11 cellular contexts compared by ENCODE assay signal in the genomic region with DNA sequence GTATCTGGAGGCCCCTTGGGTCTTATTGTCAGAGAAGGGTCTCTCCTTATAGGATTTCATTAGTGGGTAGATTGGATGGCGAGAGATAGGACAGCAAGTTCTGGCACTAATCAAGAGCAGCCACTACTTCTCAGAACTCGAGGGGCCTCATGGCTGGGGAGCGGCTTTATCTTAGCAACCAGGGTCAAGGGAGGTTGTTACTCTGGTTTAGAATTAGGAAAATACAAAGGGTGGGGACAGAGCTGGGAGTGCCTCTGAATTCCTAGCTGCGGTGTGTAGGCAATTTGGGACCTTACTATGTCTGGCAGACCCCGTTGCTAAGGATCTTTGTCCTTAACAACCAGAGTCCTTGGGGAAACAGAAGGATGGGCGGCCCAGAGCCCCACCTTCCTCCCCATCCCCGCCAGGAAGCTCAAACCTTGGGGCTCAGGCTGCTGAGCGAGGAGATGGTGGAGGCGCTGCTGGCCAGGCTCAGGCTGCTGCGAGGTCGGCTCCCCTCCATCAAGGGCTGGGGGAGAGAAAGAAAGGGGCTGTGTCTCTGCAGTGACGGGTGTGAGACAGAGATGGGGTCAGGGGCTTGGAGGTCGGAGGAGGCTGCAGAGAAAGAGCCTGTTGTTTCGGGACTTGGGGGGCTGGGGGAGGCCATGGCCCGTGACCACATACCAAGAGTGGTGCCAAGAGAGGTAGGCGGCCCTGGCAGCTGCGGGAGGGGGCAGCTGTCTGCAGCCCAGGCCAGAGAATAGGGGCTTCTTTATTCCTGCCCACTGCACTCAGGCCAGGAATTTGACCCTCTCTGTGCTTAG. TPM values are rescaled to one million over a fixed set of nuclear protein-coding genes. Genes with fewer than 3 reads are reported as not detected.
DNase-seq lines count a peak whose midpoint lies in the region; ATAC-seq, FAIRE-seq and TF ChIP-seq lines count a peak whose summit lies in the region.
"Had no signal": no experiment of that assay in that cellular context is flagged by ENCODE, and none has a peak within 500 bp of the region (broad histone marks: within the 10 kb centered on the region; RNA-seq: fewer than 3 reads in every experiment).

No MANE protein-coding gene starts in this region.

- H3K4me3 ChIP-seq in HEK293 (ENCODE audit: low read depth, low read length): no peak overlapping the region
- H3K4me3 ChIP-seq in K562: peak overlapping the region; percentile 17
- H3K4me3 ChIP-seq in kidney (ENCODE audit: low read length in 2 of 2): peak overlapping the region in 1 of 2 donors; percentile 51
- peak overlapping the region; percentile 1 to 41 (median 26) for H3K4me3 ChIP-seq in skin epidermis

- DNase-seq in K562 (ENCODE audit: extremely low read depth in 1 of 4, low spot score in 3 of 4) (peak; percentile 25 to 80 (median 50)), kidney (no peak), UCSD-AML1 (lab: John Stamatoyannopoulos, UW; ENCODE audit: unreplicated experiment) (no peak), 8988T (no peak), COR-L47 (lab: John Stamatoyannopoulos, UW) (no peak)
- no peak for DNase-seq in activated CD8-positive, alpha-beta memory T cell treated with anti-CD3 and anti-CD28 coated beads, Interleukin-2, amount 50 U/mL, for 48 hours
- DNase-seq: activated CD4-positive, alpha-beta T cell treated with anti-CD3 and anti-CD28 coated beads for 4 hours; NCI-H524 had no signal

- POLR2A ChIA-PET in HEK293 (lab: Yijun Ruan, JAX): interaction anchor here (1.2 kb wide), 1 partner anchor 20 kb away, joined by 3 read pairs; no protein-coding TSS in a partner anchor
- POLR2A ChIA-PET in K562 (lab: Yijun Ruan, JAX): interaction anchor here (0.5 to 1.0 kb wide), 4 partner anchors 9 to 151 kb away, joined by 3 to 6 read pairs (median 4); no protein-coding TSS in a partner anchor

- H2AFZ ChIP-seq in K562 (ENCODE audit: low read depth, low read length): peak overlapping the region; percentile 74

- H3K36me3 ChIP-seq in HEK293 (ENCODE audit: control insufficient read depth in 2 of 2, insufficient read depth in 1 of 2, low read length in 2 of 2) (no peaks in the 10 kb centered on the region), K562 (ENCODE audit: control insufficient read depth, insufficient read depth, low read length) (no peaks in the 10 kb centered on the region), kidney (ENCODE audit: control insufficient read depth in 1 of 2, insufficient read depth in 2 of 2, low read length in 2 of 2) (no peaks in the 10 kb centered on the region)

- no peaks in the 10 kb centered on the region for H3K9me1 ChIP-seq in K562 (ENCODE audit: control insufficient read depth, insufficient read depth, low read length)

- TF ChIP-seq EP300 in K562 (IDR thresholded peaks at IDR 0.05; ENCODE audit: low read length): peak; percentile 35; the same call in 1 of the 2 replicates

- TF ChIP-seq CTCF in HEK293 (tag by site-specific recombination; IDR thresholded peaks at IDR 0.05) (no peak), K562 (IDR thresholded peaks at IDR 0.05 in 2 of 3, conservative IDR thresholded peaks at IDR 0.05 in 1 of 3; ENCODE audit: insufficient read depth in 2 of 3, low read depth in 1 of 3, low read length in 3 of 3) (no peak), kidney (IDR thresholded peaks at IDR 0.05; ENCODE audit: borderline replicate concordance, extremely low read depth, insufficient read depth) (no peak)

- intact Hi-C loops in K562 (cut with micrococcal nuclease): no loop called here
- intact Hi-C loops in kidney (cut with DNase I): no loop called here

- no peaks in the 10 kb centered on the region for H3K9me3 ChIP-seq in HEK293 (ENCODE audit: control insufficient read depth, insufficient read depth, low read depth, low read length)
- H3K9me3 ChIP-seq in K562 (replicated peaks; ENCODE audit: control insufficient read depth, insufficient read depth, low read depth, low read length): no peaks in the 10 kb centered on the region
- no peaks in the 10 kb centered on the region for H3K9me3 ChIP-seq in kidney (ENCODE audit: control insufficient read depth in 1 of 2, low read length in 2 of 2)

- no peaks in the 10 kb centered on the region for H3K27me3 ChIP-seq in K562 (ENCODE audit: control insufficient read depth in 2 of 2, insufficient read depth in 2 of 2, low read length in 2 of 2)

- peak overlapping the region; percentile 56 to 91; a peak in 3 of 4 replicates for H3K9ac ChIP-seq in K562 (ENCODE audit: insufficient read depth in 1 of 2, low read depth in 2 of 2, low read length in 2 of 2)
- peak overlapping the region in 1 of 2 donors; percentile 66 for H3K9ac ChIP-seq in kidney (ENCODE audit: low read length in 2 of 2)

- peak; percentile 91 for FAIRE-seq in K562 (lab: Jason Lieb, UNC)
- FAIRE-seq in kidney (lab: Jason Lieb, UNC): no peak

- no TSS peak for BruUV-seq in K562 (replicated peaks; lab: Mats Ljungman, UMichigan)

- TF ChIP-seq RAD21 in K562 (CRISPR knock-in tag; conservative IDR thresholded peaks at IDR 0.05 in 1 of 2, IDR thresholded peaks at IDR 0.05 in 1 of 2): no peak

- peak; percentile 75 for ATAC-seq in K562

- H4K20me1 ChIP-seq in K562 (replicated peaks; ENCODE audit: control insufficient read depth, insufficient read depth, low read length): no peaks in the 10 kb centered on the region; the same call in 1 of the 2 replicates

- 4% methylated on average over 13 of the region's 17 CpGs for WGBS in K562 (ENCODE audit: insufficient coverage, low coverage, missing lambda C conversion rate)

- TF ChIP-seq POLR2A in K562 (conservative IDR thresholded peaks at IDR 0.05): no peak

- in situ Hi-C loops in K562 (cut with MboI): no loop called here

- H3K4me1 ChIP-seq in HEK293 (ENCODE audit: control insufficient read depth, insufficient read depth, low read length) (peaks cover 8% of the 10 kb centered on the region; the same call in 1 of the 2 replicates), K562 (replicated peaks in 1 of 2; ENCODE audit: control insufficient read depth in 2 of 2, insufficient read depth in 2 of 2, low read length in 2 of 2) (peaks cover 28 to 49% of the 10 kb centered on the region in 2 experiments), kidney (ENCODE audit: control insufficient read depth in 1 of 2, insufficient read depth in 1 of 2, low read depth in 1 of 2, low read length in 2 of 2) (peaks cover 0 to 2% of the 10 kb centered on the region in 2 donors)

- H3K79me2 ChIP-seq in K562 (ENCODE audit: control insufficient read depth, insufficient read depth, low read length): peaks cover 2% of the 10 kb centered on the region

- CTCF ChIA-PET in HEK293 (lab: Yijun Ruan, JAX): interaction anchor here (1.2 to 2.2 kb wide), 2 partner anchors 25 to 103 kb away, joined by 4 to 11 read pairs; no protein-coding TSS in a partner anchor
- CTCF ChIA-PET in K562 (lab: Yijun Ruan, JAX; ENCODE audit: low intra/inter-chr PET ratio): no interaction called here

- H3K4me2 ChIP-seq in K562 (ENCODE audit: insufficient read depth, low read length): peak overlapping the region; percentile 79

- H3K27ac ChIP-seq in HEK293 (ENCODE audit: extremely low read depth, low read depth, low read length): no peak overlapping the region
- H3K27ac ChIP-seq in K562 (ENCODE audit: extremely low read depth, low read depth, low read length): peak overlapping the region; percentile 24; the same call in 1 of the 3 replicates
- peak overlapping the region; percentile 37 to 83 for H3K27ac ChIP-seq in kidney (ENCODE audit: low read depth in 2 of 2, low read length in 2 of 2)
- peak overlapping the region in 18 of 21 experiments; percentile 36 to 91 (median 78) for H3K27ac ChIP-seq in skin epidermis

RNA-seq across cellular contexts. Expression of a gene that starts 1.1 kb away (rescaled TPM):
- total RNA-seq in K562 (2011; cell fraction: chromatin; rRNA removed; ENCODE audit: low replicate concordance): 22.1 and 56.7 TPM in 2 replicates
- 27.5 and 39.4 TPM in 2 replicates for total RNA-seq in K562 (2011; cell fraction: nucleolus; rRNA removed)
- total RNA-seq in K562 (2011; cell fraction: nucleoplasm; rRNA removed): 22.7 and 27.9 TPM in 2 replicates
- total RNA-seq in K562 (2014; rRNA removed) (17.0 and 20.1 TPM in 2 replicates), K562 (2014; rRNA removed; fragmentation: Illumina TruSeq; extraction: Trizol) (3.3 and 4.4 TPM in 2 replicates), K562 (2015; rRNA removed; fragmentation: Illumina TruSeq; extraction: Trizol) (5.2 and 5.6 TPM in 2 replicates), K562 (2021) (27.2 and 30.8 TPM in 2 replicates), kidney (79.1 TPM)
- polyA plus RNA-seq in K562 (2011; rRNA removed) (13.4 and 25.1 TPM in 2 replicates), K562 (2014; fragmentation: Illumina TruSeq; extraction: Trizol) (11.4 and 18.4 TPM in 2 replicates), K562 (2014; fragmentation: Nextera tagmentation; extraction: Ambion mirVana) (under 1 TPM; 0.07 to 0.31 TPM), K562 (2014; rRNA removed) (22.0 and 23.5 TPM in 2 replicates), kidney (ENCODE audit: insufficient read depth, low read depth, low replicate concordance) (22.9 TPM)
- 20.5 and 26.0 TPM in 2 replicates for polyA plus RNA-seq in K562 (2011; cell fraction: cytosol; rRNA removed)
- polyA plus RNA-seq in K562 (2011; cell fraction: nucleus; rRNA removed): 33.6 and 37.4 TPM in 2 replicates
- 17.0 and 29.2 TPM in 2 replicates for polyA plus RNA-seq in K562 (2012)
- 2.8 and 3.5 TPM in 2 replicates for polyA minus RNA-seq in K562 (2011; rRNA and poly(A)+ RNA removed)
- 10.6 and 15.0 TPM in 2 replicates for polyA minus RNA-seq in K562 (2011; cell fraction: cytosol; rRNA and poly(A)+ RNA removed)
- 8.1 and 13.7 TPM in 2 replicates for polyA minus RNA-seq in K562 (2011; cell fraction: nucleus; rRNA and poly(A)+ RNA removed)

RNA-seq across cellular contexts. Expression of a gene that starts 4.9 kb away (rescaled TPM):
- 91.7 and 166 TPM in 2 replicates for total RNA-seq in K562 (2011; cell fraction: chromatin; rRNA removed; ENCODE audit: low replicate concordance)
- 117 and 129 TPM in 2 replicates for total RNA-seq in K562 (2011; cell fraction: nucleolus; rRNA removed)
- total RNA-seq in K562 (2011; cell fraction: nucleoplasm; rRNA removed): 102 and 128 TPM in 2 replicates
- total RNA-seq in K562 (2014; rRNA removed) (59.1 and 87.0 TPM in 2 replicates), K562 (2014; rRNA removed; fragmentation: Illumina TruSeq; extraction: Trizol) (37.8 and 44.0 TPM in 2 replicates), K562 (2015; rRNA removed; fragmentation: Illumina TruSeq; extraction: Trizol) (34.8 and 35.5 TPM in 2 replicates), K562 (2021) (64.8 and 67.4 TPM in 2 replicates), kidney (45.1 TPM)
- polyA plus RNA-seq in K562 (2011; rRNA removed) (38.1 and 60.9 TPM in 2 replicates), K562 (2014; fragmentation: Illumina TruSeq; extraction: Trizol) (67.6 and 73.7 TPM in 2 replicates), K562 (2014; fragmentation: Nextera tagmentation; extraction: Ambion mirVana) (1 to 10 TPM in 1 of 2 experiments, under 1 TPM in 1; 0.42 to 1.3 TPM), K562 (2014; rRNA removed) (55.7 and 77.6 TPM in 2 replicates), kidney (ENCODE audit: insufficient read depth, low read depth, low replicate concordance) (24.7 TPM)
- 32.7 and 34.1 TPM in 2 replicates for polyA plus RNA-seq in K562 (2011; cell fraction: cytosol; rRNA removed)
- 82.3 and 88.1 TPM in 2 replicates for polyA plus RNA-seq in K562 (2011; cell fraction: nucleus; rRNA removed)
- polyA plus RNA-seq in K562 (2012): 62.3 and 136 TPM in 2 replicates
- 26.6 and 38.8 TPM in 2 replicates for polyA minus RNA-seq in K562 (2011; rRNA and poly(A)+ RNA removed)
- polyA minus RNA-seq in K562 (2011; cell fraction: cytosol; rRNA and poly(A)+ RNA removed): 24.1 and 29.0 TPM in 2 replicates
- 33.5 and 61.9 TPM in 2 replicates for polyA minus RNA-seq in K562 (2011; cell fraction: nucleus; rRNA and poly(A)+ RNA removed)

RNA-seq across cellular contexts. Expression of a gene that starts 31.0 kb away (rescaled TPM):
- total RNA-seq in K562 (2011; cell fraction: chromatin; rRNA removed; ENCODE audit: low replicate concordance): 0.70 and 1.7 TPM in 2 replicates
- 0.50 and 1.1 TPM in 2 replicates for total RNA-seq in K562 (2011; cell fraction: nucleolus; rRNA removed)
- 0.53 and 0.88 TPM in 2 replicates for total RNA-seq in K562 (2011; cell fraction: nucleoplasm; rRNA removed)
- 0.20 TPM in 1 of 2 replicates, not detected in the other for total RNA-seq in K562 (2014; rRNA removed)
- total RNA-seq in K562 (2014; rRNA removed; fragmentation: Illumina TruSeq; extraction: Trizol): not detected in 2 replicates
- total RNA-seq in K562 (2015; rRNA removed; fragmentation: Illumina TruSeq; extraction: Trizol): not detected in 2 replicates
- total RNA-seq in K562 (2021): 0.16 TPM in 1 of 2 replicates, not detected in the other
- polyA plus RNA-seq in K562 (2011; rRNA removed): 0.20 TPM in 1 of 2 replicates, not detected in the other
- 0.19 and 0.22 TPM in 2 replicates for polyA plus RNA-seq in K562 (2011; cell fraction: cytosol; rRNA removed)
- polyA plus RNA-seq in K562 (2011; cell fraction: nucleus; rRNA removed): 0.60 and 1.2 TPM in 2 replicates
- polyA plus RNA-seq in K562 (2012): 0.21 and 1.0 TPM in 2 replicates
- polyA plus RNA-seq in K562 (2014; fragmentation: Illumina TruSeq; extraction: Trizol): not detected in 2 replicates
- not detected for polyA plus RNA-seq in K562 (2014; fragmentation: Nextera tagmentation; extraction: Ambion mirVana)
- not detected in 2 replicates for polyA plus RNA-seq in K562 (2014; rRNA removed)
- not detected in 2 replicates for polyA minus RNA-seq in K562 (2011; rRNA and poly(A)+ RNA removed)
- not detected in 2 replicates for polyA minus RNA-seq in K562 (2011; cell fraction: cytosol; rRNA and poly(A)+ RNA removed)
- not detected in 2 replicates for polyA minus RNA-seq in K562 (2011; cell fraction: nucleus; rRNA and poly(A)+ RNA removed)
- total RNA-seq in kidney: 5.2 TPM
- 141 TPM for polyA plus RNA-seq in kidney (ENCODE audit: insufficient read depth, low read depth, low replicate concordance)

RNA-seq across cellular contexts. Expression of a gene that starts 31.2 kb away (rescaled TPM):
- 0.46 and 1.5 TPM in 2 replicates for total RNA-seq in K562 (2011; cell fraction: chromatin; rRNA removed; ENCODE audit: low replicate concordance)
- total RNA-seq in K562 (2011; cell fraction: nucleolus; rRNA removed): 1.2 and 1.7 TPM in 2 replicates
- 0.53 and 2.4 TPM in 2 replicates for total RNA-seq in K562 (2011; cell fraction: nucleoplasm; rRNA removed)
- total RNA-seq in K562 (2014; rRNA removed) (0.05 TPM in 1 of 2 replicates, not detected in the other), K562 (2014; rRNA removed; fragmentation: Illumina TruSeq; extraction: Trizol) (0.07 TPM in 1 of 2 replicates, not detected in the other), K562 (2015; rRNA removed; fragmentation: Illumina TruSeq; extraction: Trizol) (0.11 TPM in 2 replicates), K562 (2021) (0.89 and 1.5 TPM in 2 replicates), kidney (not detected)
- polyA plus RNA-seq in K562 (2011; rRNA removed) (0.25 and 1.4 TPM in 2 replicates), K562 (2014; fragmentation: Illumina TruSeq; extraction: Trizol) (0.15 and 0.19 TPM in 2 replicates), K562 (2014; fragmentation: Nextera tagmentation; extraction: Ambion mirVana) (under 1 TPM in 1 of 2 experiments, not detected in 1; 0.18 TPM), K562 (2014; rRNA removed) (0.38 and 1.1 TPM in 2 replicates), kidney (ENCODE audit: insufficient read depth, low read depth, low replicate concordance) (not detected)
- 0.49 and 1.2 TPM in 2 replicates for polyA plus RNA-seq in K562 (2011; cell fraction: cytosol; rRNA removed)
- polyA plus RNA-seq in K562 (2011; cell fraction: nucleus; rRNA removed): 0.37 and 2.6 TPM in 2 replicates
- polyA plus RNA-seq in K562 (2012): 0.53 and 0.68 TPM in 2 replicates
- 0.53 and 0.90 TPM in 2 replicates for polyA minus RNA-seq in K562 (2011; rRNA and poly(A)+ RNA removed)
- polyA minus RNA-seq in K562 (2011; cell fraction: cytosol; rRNA and poly(A)+ RNA removed): 2.3 TPM in 1 of 2 replicates, not detected in the other
- 0.78 TPM in 1 of 2 replicates, not detected in the other for polyA minus RNA-seq in K562 (2011; cell fraction: nucleus; rRNA and poly(A)+ RNA removed)
- total RNA-seq: lower leg skin had no signal

RNA-seq across cellular contexts. Expression of a gene that starts 32.8 kb away (rescaled TPM):
- total RNA-seq in K562 (2011; cell fraction: chromatin; rRNA removed; ENCODE audit: low replicate concordance): 137 and 349 TPM in 2 replicates
- 313 and 352 TPM in 2 replicates for total RNA-seq in K562 (2011; cell fraction: nucleolus; rRNA removed)
- total RNA-seq in K562 (2011; cell fraction: nucleoplasm; rRNA removed): 274 and 285 TPM in 2 replicates
- total RNA-seq in K562 (2014; rRNA removed) (102 and 111 TPM in 2 replicates), K562 (2014; rRNA removed; fragmentation: Illumina TruSeq; extraction: Trizol) (25.5 and 42.5 TPM in 2 replicates), K562 (2015; rRNA removed; fragmentation: Illumina TruSeq; extraction: Trizol) (71.7 and 82.4 TPM in 2 replicates), K562 (2021) (138 and 153 TPM in 2 replicates), kidney (265 TPM)
- polyA plus RNA-seq in K562 (2011; rRNA removed) (59.3 and 117 TPM in 2 replicates), K562 (2014; fragmentation: Illumina TruSeq; extraction: Trizol) (87.6 and 141 TPM in 2 replicates), K562 (2014; fragmentation: Nextera tagmentation; extraction: Ambion mirVana) (1 to 10 TPM; 3.1 to 5.3 TPM), K562 (2014; rRNA removed) (133 and 139 TPM in 2 replicates), kidney (ENCODE audit: insufficient read depth, low read depth, low replicate concordance) (503 TPM)
- polyA plus RNA-seq in K562 (2011; cell fraction: cytosol; rRNA removed): 120 and 173 TPM in 2 replicates
- 155 and 191 TPM in 2 replicates for polyA plus RNA-seq in K562 (2011; cell fraction: nucleus; rRNA removed)
- 146 and 236 TPM in 2 replicates for polyA plus RNA-seq in K562 (2012)
- polyA minus RNA-seq in K562 (2011; rRNA and poly(A)+ RNA removed): 33.7 and 41.4 TPM in 2 replicates
- polyA minus RNA-seq in K562 (2011; cell fraction: cytosol; rRNA and poly(A)+ RNA removed): 54.1 and 89.7 TPM in 2 replicates
- 35.5 and 49.4 TPM in 2 replicates for polyA minus RNA-seq in K562 (2011; cell fraction: nucleus; rRNA and poly(A)+ RNA removed)

Comparison
In these comparisons a context has a peak if more than half of its experiments do, and no peak if none do; other contexts are left out.
1. DNase-seq: peak in K562 (4 of 4); none in kidney (single experiment), activated CD8-positive, alpha-beta memory T cell treated with anti-CD3 and anti-CD28 coated beads, Interleukin-2, amount 50 U/mL, for 48 hours (single experiment), UCSD-AML1 (single experiment), 8988T (single experiment) and COR-L47 (single experiment).